19 cellular contexts compared by ENCODE assay signal in genomic region chr10:71300555-71301370, GRCh38.
"Had no signal": no experiment of that assay in that cellular context is flagged by ENCODE, and none has a peak within 500 bp of the region (broad histone marks: within the 10 kb centered on the region; RNA-seq: fewer than 3 reads in every experiment).

No MANE protein-coding gene starts in this region.

- H3K36me3 ChIP-seq: brain microvascular endothelial cell, neutrophil, suprapubic skin had no signal

- H3K4me3 ChIP-seq: lung, suprapubic skin, upper lobe of left lung had no signal

- H3K27ac ChIP-seq: brain microvascular endothelial cell, neutrophil, suprapubic skin, upper lobe of left lung had no signal

- H3K4me1 ChIP-seq: upper lobe of left lung had no signal

- H3K9me3 ChIP-seq: neutrophil, suprapubic skin, upper lobe of left lung had no signal

- DNase-seq: activated CD4-positive, alpha-beta T cell treated with anti-CD3 and anti-CD28 coated beads, Interleukin-2, amount 50 U/mL, for 48 hours; activated CD4-positive, CD25-positive, alpha-beta regulatory T cell treated with anti-CD3 and anti-CD28 coated beads, Interleukin-2, amount 50 U/mL, for 72 hours; activated CD8-positive, alpha-beta memory T cell treated with anti-CD3 and anti-CD28 coated beads, Interleukin-2, amount 10 ng/mL, durations not matched to agents 7 days and 5 days; activated effector memory CD4-positive, alpha-beta T cell treated with Interleukin-2 at 50 U/mL for 16 hours; activated T-cell treated with anti-CD3 and anti-CD28 coated beads, Interleukin-2, amount 50 U/mL, for 24 hours; amygdala; brain microvascular endothelial cell; effector CD8-positive, alpha-beta T cell; glutamatergic neuron; naive B cell; small intestine; stimulated activated naive CD4-positive, alpha-beta T cell; T-helper 9 cell; upper lobe of left lung had no signal

- H3K27me3 ChIP-seq: brain microvascular endothelial cell, neutrophil, suprapubic skin, upper lobe of left lung had no signal

- ATAC-seq: activated CD8-positive, alpha-beta memory T cell treated with anti-CD3 and anti-CD28 coated beads, Interleukin-2, amount 10 ng/mL, durations not matched to agents 7 days and 5 days; activated naive CD4-positive, alpha-beta T cell treated with anti-CD3 and anti-CD28 coated beads, Interleukin-2, amount 50 U/mL, for 72 hours; right cardiac atrium had no signal
